30 cellular contexts compared by ENCODE assay signal in genomic region chr7:129006636-129007414, GRCh38. TPM values are rescaled to one million over a fixed set of nuclear protein-coding genes. Genes with fewer than 3 reads are reported as not detected.
DNase-seq lines count a peak whose midpoint lies in the region; ATAC-seq, FAIRE-seq and TF ChIP-seq lines count a peak whose summit lies in the region.
"Had no signal": no experiment of that assay in that cellular context is flagged by ENCODE, and none has a peak within 500 bp of the region (broad histone marks: within the 10 kb centered on the region; RNA-seq: fewer than 3 reads in every experiment).

No MANE protein-coding gene starts in this region.

- peaks cover 24 to 48% (median 36%) of the 10 kb centered on the region in 4 donors for H3K4me1 Mint-ChIP-seq in CD4-positive, CD25-positive, alpha-beta regulatory T cell
- H3K4me1 Mint-ChIP-seq in astrocyte (ENCODE audit: low read depth, unreplicated experiment), result peaks cover 7% of the 10 kb centered on the region
- H3K4me1 Mint-ChIP-seq in neural progenitor cell, result no peaks in the 10 kb centered on the region
- H3K4me1 Mint-ChIP-seq in CD4-positive, alpha-beta T cell (ENCODE audit: low read depth), result peaks cover 24% of the 10 kb centered on the region

- DNase-seq in CD4-positive, CD25-positive, alpha-beta regulatory T cell, result no peak
- no peak for DNase-seq in H54 (ENCODE audit: insufficient read length, low spot score)
- DNase-seq in astrocyte (ENCODE audit: low read depth), result peak; percentile 20
- peak; percentile 77 for DNase-seq in kidney tubule cell (ENCODE audit: low spot score)
- DNase-seq in activated CD4-positive, alpha-beta T cell treated with anti-CD3 and anti-CD28 coated beads, Interleukin-2, amount 50 U/mL, for 48 hours, result no peak
- no peak for DNase-seq in neural progenitor cell (ENCODE audit: low spot score)
- DNase-seq in CD4-positive, alpha-beta T cell, result no peak
- no peak for DNase-seq in superior temporal gyrus (ENCODE audit: extremely low spot score)
- DNase-seq: activated CD8-positive, alpha-beta memory T cell treated with anti-CD3 and anti-CD28 coated beads, Interleukin-2, amount 50 U/mL, for 48 hours; activated CD8-positive, alpha-beta T cell treated with anti-CD3 and anti-CD28 coated beads for 36 hours; activated naive CD4-positive, alpha-beta T cell treated with anti-CD3 and anti-CD28 coated beads, Interleukin-2, amount 10 ng/mL, durations not matched to agents 7 days and 5 days; amygdala; COR-L47; DMS79 treated with DMSO at 0.1 percent for 48 hours; hypothalamus; Kasumi-1; left lung; NCI-H1436 treated with DMSO at 0.1 percent for 48 hours; NCI-H2081 treated with DMSO at 0.1 percent for 48 hours; NCI-H345; NCI-H69; Peyer's patch; SIG-M5; stimulated activated CD4-positive, alpha-beta T cell treated with anti-CD3 and anti-CD28 coated beads, Interleukin-4, amount 100 ng/mL, for 4 hours; trophoblast cell had no signal

- peaks cover 27% of the 10 kb centered on the region for H3K4me1 ChIP-seq in CD4-positive, CD25-positive, alpha-beta regulatory T cell (ENCODE audit: control insufficient read depth, insufficient read depth, low read length, poor library complexity, severe bottlenecking)
- H3K4me1 ChIP-seq in astrocyte (ENCODE audit: insufficient read depth, low read length) (no peaks in the 10 kb centered on the region), neural progenitor cell (no peaks in the 10 kb centered on the region)
- H3K4me1 ChIP-seq: breast epithelium had no signal

- H4K20me1 ChIP-seq in astrocyte (ENCODE audit: insufficient read depth, low read length), result peaks cover 28% of the 10 kb centered on the region
- H4K20me1 ChIP-seq in neural progenitor cell (ENCODE audit: low read depth), result peaks cover 23% of the 10 kb centered on the region

- H3K79me2 ChIP-seq in astrocyte (ENCODE audit: insufficient read depth, low read length), result peaks cover 22% of the 10 kb centered on the region
- peaks cover 45% of the 10 kb centered on the region for H3K79me2 ChIP-seq in neural progenitor cell (ENCODE audit: low read depth)

- CTCF ChIA-PET in CD4-positive, alpha-beta T cell (lab: Charles Lee), result interaction anchor here (0.7 to 1.3 kb wide), 3 partner anchors 9 to 85 kb away, joined by 3 to 4 read pairs (median 3); no protein-coding TSS in a partner anchor

- no peak for TF ChIP-seq POLR2A in H54 (IDR thresholded peaks at IDR 0.05; ENCODE audit: low read depth, low read length)

- H3K36me3 ChIP-seq in CD4-positive, CD25-positive, alpha-beta regulatory T cell (ENCODE audit: control insufficient read depth, insufficient read depth, low read length), result peaks cover 53% of the 10 kb centered on the region
- H3K36me3 ChIP-seq in astrocyte (ENCODE audit: insufficient read depth, low read length) (peaks cover 8% of the 10 kb centered on the region), neural progenitor cell (peaks cover 23% of the 10 kb centered on the region)
- H3K36me3 ChIP-seq: breast epithelium had no signal

- peak overlapping the region; percentile 14 to 86 (median 40) for H3K27ac Mint-ChIP-seq in CD4-positive, CD25-positive, alpha-beta regulatory T cell
- peak overlapping the region; percentile 36 for H3K27ac Mint-ChIP-seq in astrocyte (ENCODE audit: unreplicated experiment)
- no peak overlapping the region for H3K27ac Mint-ChIP-seq in neural progenitor cell
- no peak overlapping the region for H3K27ac Mint-ChIP-seq in CD4-positive, alpha-beta T cell
- H3K27ac Mint-ChIP-seq: activated naive CD4-positive, alpha-beta T cell treated with anti-CD3 and anti-CD28 coated beads, Interleukin-2, amount 10 ng/mL, durations not matched to agents 7 days and 5 days; activated T-helper 1 cell treated with anti-CD3 and anti-CD28 coated beads, Interleukin-12 subunit alpha, Interleukin-12 subunit beta, Interleukin-2, Interleukin-4 antibody, amounts not matched to agents 30 ng/mL and 10 ng/mL and 1 ng/mL, durations not matched to agents 14 hours and 24 hours and 36 hours; progenitor cell of endocrine pancreas had no signal

- H2AFZ ChIP-seq in astrocyte (ENCODE audit: low read depth, low read length) (no peak overlapping the region), neural progenitor cell (replicated peaks) (no peak overlapping the region)

- no peaks in the 10 kb centered on the region for H3K27me3 Mint-ChIP-seq in CD4-positive, CD25-positive, alpha-beta regulatory T cell
- H3K27me3 Mint-ChIP-seq in astrocyte (ENCODE audit: low read depth, unreplicated experiment) (no peaks in the 10 kb centered on the region), neural progenitor cell (ENCODE audit: insufficient read depth, low read depth) (peaks cover 2% of the 10 kb centered on the region)
- no peaks in the 10 kb centered on the region for H3K27me3 Mint-ChIP-seq in CD4-positive, alpha-beta T cell
- H3K27me3 Mint-ChIP-seq: activated CD8-positive, alpha-beta T cell treated with anti-CD3 and anti-CD28 coated beads for 36 hours; activated naive CD4-positive, alpha-beta T cell treated with anti-CD3 and anti-CD28 coated beads, Interleukin-2, amount 10 ng/mL, durations not matched to agents 7 days and 5 days; progenitor cell of endocrine pancreas had no signal

- POLR2A ChIA-PET in CD4-positive, alpha-beta T cell (lab: Charles Lee), result interaction anchor here (0.6 kb wide), 1 partner anchor 15 kb away, joined by 5 read pairs; no protein-coding TSS in a partner anchor

- peaks cover 5% of the 10 kb centered on the region for H3F3A ChIP-seq in neural progenitor cell (ENCODE audit: low read depth)

- H3K4me3 Mint-ChIP-seq in CD4-positive, CD25-positive, alpha-beta regulatory T cell, result no peak overlapping the region
- H3K4me3 Mint-ChIP-seq in astrocyte (ENCODE audit: unreplicated experiment), result no peak overlapping the region
- H3K4me3 Mint-ChIP-seq in neural progenitor cell, result no peak overlapping the region
- H3K4me3 Mint-ChIP-seq in CD4-positive, alpha-beta T cell, result no peak overlapping the region
- H3K4me3 Mint-ChIP-seq: activated CD8-positive, alpha-beta T cell treated with anti-CD3 and anti-CD28 coated beads for 36 hours; activated naive CD4-positive, alpha-beta T cell treated with anti-CD3 and anti-CD28 coated beads, Interleukin-2, amount 10 ng/mL, durations not matched to agents 7 days and 5 days; activated T-helper 1 cell treated with anti-CD3 and anti-CD28 coated beads, Interleukin-12 subunit alpha, Interleukin-12 subunit beta, Interleukin-2, Interleukin-4 antibody, amounts not matched to agents 30 ng/mL and 10 ng/mL and 1 ng/mL, durations not matched to agents 14 hours and 24 hours and 36 hours had no signal

- no peak overlapping the region for H3K4me2 ChIP-seq in astrocyte (ENCODE audit: low read length)
- no peak overlapping the region for H3K4me2 ChIP-seq in neural progenitor cell
- H3K4me2 ChIP-seq: BLaER1 had no signal

- ATAC-seq in CD4-positive, CD25-positive, alpha-beta regulatory T cell (ENCODE audit: low read depth in 2 of 2), result no peak
- ATAC-seq in CD4-positive, alpha-beta T cell (ENCODE audit: poor library complexity), result no peak
- ATAC-seq: activated CD8-positive, alpha-beta T cell treated with anti-CD3 and anti-CD28 coated beads for 36 hours; left lung; sciatic nerve had no signal

- no peak overlapping the region for H3K27ac ChIP-seq in CD4-positive, CD25-positive, alpha-beta regulatory T cell (ENCODE audit: insufficient read depth, low read length, poor library complexity, severe bottlenecking)
- H3K27ac ChIP-seq in astrocyte (ENCODE audit: low read depth, low read length), result no peak overlapping the region
- no peak overlapping the region for H3K27ac ChIP-seq in neural progenitor cell
- H3K27ac ChIP-seq in CD4-positive, alpha-beta T cell (ENCODE audit: low read depth, low read length), result no peak overlapping the region
- H3K27ac ChIP-seq: BLaER1, breast epithelium, left lung, Peyer's patch had no signal

- FAIRE-seq in H54 (lab: Jason Lieb, UNC) (peak; percentile 6), astrocyte (lab: Jason Lieb, UNC) (no peak)

- peaks cover 43% of the 10 kb centered on the region for H3K36me3 Mint-ChIP-seq in CD4-positive, CD25-positive, alpha-beta regulatory T cell
- H3K36me3 Mint-ChIP-seq in astrocyte (ENCODE audit: low read depth, unreplicated experiment) (peaks cover 5% of the 10 kb centered on the region), neural progenitor cell (peaks cover 23% of the 10 kb centered on the region)
- H3K36me3 Mint-ChIP-seq in CD4-positive, alpha-beta T cell (ENCODE audit: low read depth), result peaks cover 89% of the 10 kb centered on the region

- H3K9me3 ChIP-seq in CD4-positive, CD25-positive, alpha-beta regulatory T cell (ENCODE audit: control insufficient read depth in 2 of 2, low read length in 2 of 2), result no peaks in the 10 kb centered on the region
- no peaks in the 10 kb centered on the region for H3K9me3 ChIP-seq in astrocyte (ENCODE audit: insufficient read depth, low read depth, low read length)
- H3K9me3 ChIP-seq in neural progenitor cell (ENCODE audit: low read depth), result no peaks in the 10 kb centered on the region
- H3K9me3 ChIP-seq in CD4-positive, alpha-beta T cell (ENCODE audit: control insufficient read depth, low read length), result no peaks in the 10 kb centered on the region
- H3K9me3 ChIP-seq: breast epithelium, left lung, Peyer's patch had no signal

- H3K9me3 Mint-ChIP-seq in CD4-positive, CD25-positive, alpha-beta regulatory T cell, result no peaks in the 10 kb centered on the region
- H3K9me3 Mint-ChIP-seq in astrocyte (ENCODE audit: unreplicated experiment), result no peaks in the 10 kb centered on the region
- no peaks in the 10 kb centered on the region for H3K9me3 Mint-ChIP-seq in neural progenitor cell
- H3K9me3 Mint-ChIP-seq in CD4-positive, alpha-beta T cell, result no peaks in the 10 kb centered on the region
- H3K9me3 Mint-ChIP-seq: activated CD8-positive, alpha-beta T cell treated with anti-CD3 and anti-CD28 coated beads for 36 hours; activated naive CD4-positive, alpha-beta T cell treated with anti-CD3 and anti-CD28 coated beads, Interleukin-2, amount 10 ng/mL, durations not matched to agents 7 days and 5 days; activated T-helper 1 cell treated with anti-CD3 and anti-CD28 coated beads, Interleukin-12 subunit alpha, Interleukin-12 subunit beta, Interleukin-2, Interleukin-4 antibody, amounts not matched to agents 30 ng/mL and 10 ng/mL and 1 ng/mL, durations not matched to agents 14 hours and 24 hours and 36 hours had no signal

- H3K4me3 ChIP-seq in CD4-positive, CD25-positive, alpha-beta regulatory T cell (ENCODE audit: low read depth, low read length), result no peak overlapping the region
- no peak overlapping the region for H3K4me3 ChIP-seq in astrocyte (ENCODE audit: insufficient read depth, low read depth, low read length)
- no peak overlapping the region for H3K4me3 ChIP-seq in neural progenitor cell
- H3K4me3 ChIP-seq: BLaER1, breast epithelium, left lung, Peyer's patch had no signal

- H3K9ac ChIP-seq in astrocyte (ENCODE audit: low read length) (no peak overlapping the region), neural progenitor cell (no peak overlapping the region)
- H3K9ac ChIP-seq: BLaER1 had no signal

- TF ChIP-seq CTCF in astrocyte (IDR thresholded peaks at IDR 0.05; ENCODE audit: insufficient read depth, low read depth, low read length) (no peak), neural progenitor cell (IDR thresholded peaks at IDR 0.05) (no peak)
- TF ChIP-seq CTCF in CD4-positive, alpha-beta T cell (IDR thresholded peaks at IDR 0.05), result no peak

- intact Hi-C loops in CD4-positive, alpha-beta T cell (cut with DNase I, micrococcal nuclease), result no loop called here

- no peaks in the 10 kb centered on the region for H3K27me3 ChIP-seq in CD4-positive, CD25-positive, alpha-beta regulatory T cell (ENCODE audit: control insufficient read depth, insufficient read depth, low read length)
- H3K27me3 ChIP-seq in astrocyte (ENCODE audit: insufficient read depth, low read length) (no peaks in the 10 kb centered on the region), neural progenitor cell (no peaks in the 10 kb centered on the region)
- H3K27me3 ChIP-seq in CD4-positive, alpha-beta T cell (ENCODE audit: control insufficient read depth, insufficient read depth, low read length), result no peaks in the 10 kb centered on the region
- H3K27me3 ChIP-seq: BLaER1, breast epithelium, left lung, Peyer's patch had no signal

RNA-seq across cellular contexts. Expression of gene TNPO3, which starts 48.1 kb away (rescaled TPM):
- total RNA-seq in CD4-positive, CD25-positive, alpha-beta regulatory T cell, result 31.6 TPM
- polyA plus RNA-seq in CD4-positive, CD25-positive, alpha-beta regulatory T cell, result 10 to 100 TPM; 34.6 to 48.8 (median 37.3) TPM
- total RNA-seq in astrocyte (49.2 and 49.8 TPM in 2 replicates), neural progenitor cell (ENCODE audit: low replicate concordance) (88.2 and 96.2 TPM in 2 replicates)
- total RNA-seq in CD4-positive, alpha-beta T cell, result 10 to 100 TPM; 17.1 to 18.7 TPM

Comparison
In these comparisons a context has a peak if more than half of its experiments do, and no peak if none do; other contexts are left out.
1. DNase-seq: peak in astrocyte (single experiment) and kidney tubule cell (single experiment); none in CD4-positive, CD25-positive, alpha-beta regulatory T cell (0 of 3), H54 (single experiment), activated CD4-positive, alpha-beta T cell treated with anti-CD3 and anti-CD28 coated beads, Interleukin-2, amount 50 U/mL, for 48 hours (0 of 2), neural progenitor cell (single experiment), CD4-positive, alpha-beta T cell (0 of 10) and superior temporal gyrus (single experiment).
2. H3K27ac Mint-ChIP-seq: peak in CD4-positive, CD25-positive, alpha-beta regulatory T cell (3 of 3) and astrocyte (single experiment); none in neural progenitor cell (single experiment) and CD4-positive, alpha-beta T cell (single experiment).